ENCODE assay signal across 10 cellular contexts in the genomic region with DNA sequence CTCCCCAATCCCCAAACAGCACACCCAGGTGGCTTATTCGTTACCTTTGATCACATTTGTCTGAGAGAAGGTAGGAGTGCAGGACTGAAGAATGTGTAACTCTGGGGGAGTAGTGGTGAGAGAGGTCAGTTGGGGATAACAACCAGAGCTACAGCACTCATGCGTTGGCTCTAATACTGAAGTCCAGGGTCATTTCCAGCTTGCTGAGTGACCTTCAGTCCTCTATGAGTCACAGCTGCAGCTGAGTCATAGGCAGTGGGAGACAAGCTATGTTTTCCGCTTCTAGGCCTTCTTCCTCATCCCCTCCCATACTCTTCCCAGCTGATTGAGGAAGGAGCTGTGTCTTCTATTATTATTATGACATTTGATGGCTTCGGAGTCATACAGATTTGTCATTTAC. TPM values are rescaled to one million over a fixed set of nuclear protein-coding genes. Genes with fewer than 3 reads are reported as not detected.
DNase-seq lines count a peak whose midpoint lies in the region; ATAC-seq, FAIRE-seq and TF ChIP-seq lines count a peak whose summit lies in the region.
"Had no signal": no experiment of that assay in that cellular context is flagged by ENCODE, and none has a peak within 500 bp of the region (broad histone marks: within the 10 kb centered on the region; RNA-seq: fewer than 3 reads in every experiment).

No MANE protein-coding gene starts in this region.

- no peak for ATAC-seq in stimulated activated effector memory CD8-positive, alpha-beta T cell treated with anti-CD3 and anti-CD28 coated beads, Interleukin-12 subunit alpha, Interleukin-12 subunit beta, amount 100 ng/mL, for 72 hours
- no peak for ATAC-seq in activated CD8-positive, alpha-beta T cell treated with anti-CD3 and anti-CD28 coated beads, Interleukin-2, amount 10 ng/mL, durations not matched to agents 7 days and 5 days
- ATAC-seq: activated naive CD8-positive, alpha-beta T cell treated with anti-CD3 and anti-CD28 coated beads, Interleukin-2, amount 50 U/mL, for 24 hours had no signal

- H3K9me3 ChIP-seq in transverse colon = no peaks in the 10 kb centered on the region

- H3K27me3 Mint-ChIP-seq in activated CD8-positive, alpha-beta T cell treated with anti-CD3 and anti-CD28 coated beads, Interleukin-2, amount 10 ng/mL, durations not matched to agents 7 days and 5 days (ENCODE audit: low read depth) = no peaks in the 10 kb centered on the region
- H3K27me3 Mint-ChIP-seq: activated naive CD8-positive, alpha-beta T cell treated with anti-CD3 and anti-CD28 coated beads, Interleukin-2, amount 50 U/mL, for 24 hours had no signal

- TF ChIP-seq EP300 in transverse colon (IDR thresholded peaks at IDR 0.05; ENCODE audit: low read depth) = no peak

- H3K27me3 ChIP-seq in brain microvascular endothelial cell (replicated peaks) (no peaks in the 10 kb centered on the region), transverse colon (no peaks in the 10 kb centered on the region)

- no peak overlapping the region for H3K27ac ChIP-seq in brain microvascular endothelial cell
- peak overlapping the region in 1 of 4 donors; percentile 47 for H3K27ac ChIP-seq in transverse colon

- H3K4me1 Mint-ChIP-seq in stimulated activated effector memory CD8-positive, alpha-beta T cell treated with anti-CD3 and anti-CD28 coated beads, Interleukin-12 subunit alpha, Interleukin-12 subunit beta, amount 100 ng/mL, for 72 hours = no peaks in the 10 kb centered on the region
- H3K4me1 Mint-ChIP-seq in activated CD8-positive, alpha-beta T cell treated with anti-CD3 and anti-CD28 coated beads, Interleukin-2, amount 10 ng/mL, durations not matched to agents 7 days and 5 days (ENCODE audit: low read depth) = no peaks in the 10 kb centered on the region
- H3K4me1 Mint-ChIP-seq: activated naive CD8-positive, alpha-beta T cell treated with anti-CD3 and anti-CD28 coated beads, Interleukin-2, amount 50 U/mL, for 24 hours had no signal

- intact Hi-C loops in transverse colon (cut with DNase I; ENCODE audit: low total_unique reads) = no loop called here

- no peaks in the 10 kb centered on the region for H3K9me3 Mint-ChIP-seq in stimulated activated effector memory CD8-positive, alpha-beta T cell treated with anti-CD3 and anti-CD28 coated beads, Interleukin-12 subunit alpha, Interleukin-12 subunit beta, amount 100 ng/mL, for 72 hours
- no peaks in the 10 kb centered on the region for H3K9me3 Mint-ChIP-seq in activated CD8-positive, alpha-beta T cell treated with anti-CD3 and anti-CD28 coated beads, Interleukin-2, amount 10 ng/mL, durations not matched to agents 7 days and 5 days (ENCODE audit: insufficient read depth)
- H3K9me3 Mint-ChIP-seq: activated naive CD8-positive, alpha-beta T cell treated with anti-CD3 and anti-CD28 coated beads, Interleukin-2, amount 50 U/mL, for 24 hours had no signal

- in situ Hi-C loops in brain microvascular endothelial cell (cut with HindIII; ENCODE audit: low pct_ligation_motif_present, low sequenced_read_pairs) (no loop called here), transverse colon (cut with MboI; ENCODE audit: low pct_ligation_motif_present in 1 of 4, low pct_unique_long_range_greater_than_20kb in 1 of 4, low sequenced_read_pairs in 3 of 4) (no loop called here)

- H3K36me3 Mint-ChIP-seq in stimulated activated effector memory CD8-positive, alpha-beta T cell treated with anti-CD3 and anti-CD28 coated beads, Interleukin-12 subunit alpha, Interleukin-12 subunit beta, amount 100 ng/mL, for 72 hours = no peaks in the 10 kb centered on the region
- no peaks in the 10 kb centered on the region for H3K36me3 Mint-ChIP-seq in activated CD8-positive, alpha-beta T cell treated with anti-CD3 and anti-CD28 coated beads, Interleukin-2, amount 10 ng/mL, durations not matched to agents 7 days and 5 days (ENCODE audit: low read depth)

- POLR2A ChIA-PET in activated CD8-positive, alpha-beta T cell treated with anti-CD3 and anti-CD28 coated beads, Interleukin-2, amount 10 ng/mL, durations not matched to agents 7 days and 5 days (lab: Charles Lee) = no interaction called here

- 41% methylated on average over 4 of the region's 4 CpGs; no CpG with 5 or more reads in 1 of the 2 donors for WGBS in transverse colon (ENCODE audit: low coverage in 1 of 2), 2 donors

- no peak overlapping the region for H3K27ac Mint-ChIP-seq in stimulated activated effector memory CD8-positive, alpha-beta T cell treated with anti-CD3 and anti-CD28 coated beads, Interleukin-12 subunit alpha, Interleukin-12 subunit beta, amount 100 ng/mL, for 72 hours
- no peak overlapping the region for H3K27ac Mint-ChIP-seq in activated CD8-positive, alpha-beta T cell treated with anti-CD3 and anti-CD28 coated beads, Interleukin-2, amount 10 ng/mL, durations not matched to agents 7 days and 5 days
- H3K27ac Mint-ChIP-seq: activated naive CD8-positive, alpha-beta T cell treated with anti-CD3 and anti-CD28 coated beads, Interleukin-2, amount 50 U/mL, for 24 hours had no signal

- TF ChIP-seq POLR2A in transverse colon (IDR thresholded peaks at IDR 0.05) = no peak

- FAIRE-seq in HTR-8/SVneo (lab: Jason Lieb, UNC) (peak; percentile 89), islet of Langerhans (lab: Jason Lieb, UNC) (peak; percentile 9)

- CTCF ChIA-PET in activated CD8-positive, alpha-beta T cell treated with anti-CD3 and anti-CD28 coated beads, Interleukin-2, amount 10 ng/mL, durations not matched to agents 7 days and 5 days (lab: Charles Lee) = no interaction called here

- H3K4me1 ChIP-seq in transverse colon = peaks cover 0 to 4% (median 0%) of the 10 kb centered on the region in 4 donors

- TF ChIP-seq CTCF in brain microvascular endothelial cell (IDR thresholded peaks at IDR 0.05; ENCODE audit: low read depth, low read length, missing control alignments) (no peak), transverse colon (IDR thresholded peaks at IDR 0.05) (no peak)

- no peak overlapping the region for H3K4me3 ChIP-seq in brain microvascular endothelial cell (ENCODE audit: low read depth, low read length)
- no peak overlapping the region for H3K4me3 ChIP-seq in transverse colon

- DNase-seq in HTR-8/SVneo (ENCODE audit: insufficient read length, low spot score) (peak; percentile 79), brain microvascular endothelial cell (peak; percentile 75), transverse colon (peak; percentile 55)
- DNase-seq in stimulated activated CD4-positive, alpha-beta T cell treated with anti-CD3 and anti-CD28 coated beads, Interleukin-2, amount 100 ng/mL, for 48 hours = no peak
- no peak for DNase-seq in stimulated activated effector memory CD8-positive, alpha-beta T cell treated with anti-CD3 and anti-CD28 coated beads, Interleukin-12 subunit alpha, Interleukin-12 subunit beta, amount 100 ng/mL, for 72 hours (ENCODE audit: low spot score in 2 of 2)
- DNase-seq in activated CD8-positive, alpha-beta T cell treated with anti-CD3 and anti-CD28 coated beads, Interleukin-2, amount 10 ng/mL, durations not matched to agents 7 days and 5 days = no peak
- no peak for DNase-seq in activated T-cell treated with anti-CD3 and anti-CD28 coated beads, Interleukin-2, amount 50 U/mL, for 1 hour
- DNase-seq: activated naive CD8-positive, alpha-beta T cell treated with anti-CD3 and anti-CD28 coated beads, Interleukin-2, amount 50 U/mL, for 24 hours had no signal

- no peak overlapping the region for H3K4me3 Mint-ChIP-seq in stimulated activated effector memory CD8-positive, alpha-beta T cell treated with anti-CD3 and anti-CD28 coated beads, Interleukin-12 subunit alpha, Interleukin-12 subunit beta, amount 100 ng/mL, for 72 hours
- H3K4me3 Mint-ChIP-seq in activated CD8-positive, alpha-beta T cell treated with anti-CD3 and anti-CD28 coated beads, Interleukin-2, amount 10 ng/mL, durations not matched to agents 7 days and 5 days = no peak overlapping the region
- H3K4me3 Mint-ChIP-seq: activated naive CD8-positive, alpha-beta T cell treated with anti-CD3 and anti-CD28 coated beads, Interleukin-2, amount 50 U/mL, for 24 hours had no signal

- H3K36me3 ChIP-seq in brain microvascular endothelial cell (replicated peaks) = no peaks in the 10 kb centered on the region
- no peaks in the 10 kb centered on the region for H3K36me3 ChIP-seq in transverse colon

RNA-seq across cellular contexts. Expression of gene CT47C1, which starts 31.6 kb away (rescaled TPM):
- total RNA-seq in transverse colon = not detected
- not detected for total RNA-seq in activated CD8-positive, alpha-beta T cell treated with anti-CD3 and anti-CD28 coated beads, Interleukin-2, amount 10 ng/mL, durations not matched to agents 7 days and 5 days
- total RNA-seq: T-helper 2 cell treated with Interferon-gamma antibody and Interleukin-4, amounts not matched to agents 100 ng/mL and 5 ng/mL, for 36 hours had no signal

Comparison
In these comparisons a context has a peak if more than half of its experiments do, and no peak if none do; other contexts are left out.
1. DNase-seq: peak in HTR-8/SVneo (single experiment), brain microvascular endothelial cell (single experiment) and transverse colon (single experiment); none in stimulated activated CD4-positive, alpha-beta T cell treated with anti-CD3 and anti-CD28 coated beads, Interleukin-2, amount 100 ng/mL, for 48 hours (0 of 2), stimulated activated effector memory CD8-positive, alpha-beta T cell treated with anti-CD3 and anti-CD28 coated beads, Interleukin-12 subunit alpha, Interleukin-12 subunit beta, amount 100 ng/mL, for 72 hours (0 of 2), activated CD8-positive, alpha-beta T cell treated with anti-CD3 and anti-CD28 coated beads, Interleukin-2, amount 10 ng/mL, durations not matched to agents 7 days and 5 days (single experiment) and activated T-cell treated with anti-CD3 and anti-CD28 coated beads, Interleukin-2, amount 50 U/mL, for 1 hour (single experiment).